8 cellular contexts compared by ENCODE assay signal in the genomic region with DNA sequence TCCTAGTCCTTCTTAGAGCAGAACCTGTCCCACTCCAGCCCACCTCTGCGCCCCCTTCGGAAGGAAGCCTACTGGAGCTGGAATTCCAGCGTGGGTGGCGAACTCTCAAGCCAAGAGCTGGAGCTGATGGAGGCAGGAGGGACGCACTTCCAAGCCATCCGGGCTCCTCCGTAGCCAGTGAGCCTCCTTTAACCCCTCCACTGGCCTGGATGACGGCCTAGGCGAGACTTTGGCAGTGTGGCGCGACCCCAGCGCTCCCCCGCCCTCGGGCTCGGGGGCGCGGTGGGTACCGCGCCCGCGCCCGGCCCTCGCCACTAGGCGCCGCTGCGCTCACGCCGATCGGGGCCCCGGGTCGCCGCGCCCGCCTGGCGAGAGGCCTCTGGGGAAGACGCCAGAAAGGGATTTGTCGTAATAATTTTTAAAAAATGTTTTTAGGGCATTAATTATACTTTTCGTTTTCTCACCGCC. TPM values are rescaled to one million over a fixed set of nuclear protein-coding genes. Genes with fewer than 3 reads are reported as not detected.
A peak's percentile ranks its signal among the peaks of the same experiment; 100 is the strongest.
DNase-seq lines count a peak whose midpoint lies in the region; ATAC-seq and TF ChIP-seq lines count a peak whose summit lies in the region.

No MANE protein-coding gene starts in this region.

- H3K79me1 ChIP-seq in mesendoderm (ENCODE audit: low read length): no peaks in the 10 kb centered on the region

- no peak overlapping the region for H3K18ac ChIP-seq in mesendoderm (ENCODE audit: low read length)

- DNase-seq in coronary artery (ENCODE audit: low spot score) (no peak), mesendoderm (peak; percentile 29), MV-4-11 (lab: John Stamatoyannopoulos, UW) (no peak), SHP77 treated with DMSO at 0.1 percent for 48 hours (lab: John Stamatoyannopoulos, UW) (no peak)

- ATAC-seq in HG02759 (IDR thresholded peaks at IDR 0.05; ENCODE audit: unreplicated experiment) (no peak), GM18858 (IDR thresholded peaks at IDR 0.05; ENCODE audit: unreplicated experiment) (no peak)

- no peaks in the 10 kb centered on the region for H3K9me3 ChIP-seq in DOHH2 (ENCODE audit: control insufficient read depth, insufficient read depth, low read length)
- H3K9me3 ChIP-seq in HUES6 (ENCODE audit: control insufficient read depth, insufficient read depth, low read depth, low read length): no peaks in the 10 kb centered on the region

- H2AK5ac ChIP-seq in mesendoderm (ENCODE audit: low read length): no peak overlapping the region

- no peaks in the 10 kb centered on the region for H3F3A ChIP-seq in DOHH2 (ENCODE audit: control insufficient read depth, insufficient read depth)

- H3K4me2 ChIP-seq in DOHH2 (ENCODE audit: low read length) (0 out of 2 replicates have a peak overlapping the region, but pooled peaks have one; percentile 4), mesendoderm (ENCODE audit: low read length) (peak overlapping the region; percentile 43)

- H3K4ac ChIP-seq in mesendoderm (ENCODE audit: low read depth, low read length): no peak overlapping the region

- H3K9me2 ChIP-seq in DOHH2 (replicated peaks; ENCODE audit: control insufficient read depth, low read length): no peaks in the 10 kb centered on the region

- H3K27me3 ChIP-seq in DOHH2 (ENCODE audit: control insufficient read depth, low read length) (peaks cover 17% of the 10 kb centered on the region), HUES6 (ENCODE audit: control insufficient read depth, insufficient read depth, low read length) (peaks cover 100% of the 10 kb centered on the region), mesendoderm (ENCODE audit: insufficient read depth, low read length, poor library complexity) (peaks cover 85% of the 10 kb centered on the region)

- no peak overlapping the region for H2BK15ac ChIP-seq in mesendoderm (replicated peaks; ENCODE audit: low read depth)

- no peaks in the 10 kb centered on the region for H4K20me1 ChIP-seq in DOHH2 (ENCODE audit: control insufficient read depth, insufficient read depth, low read depth, low read length)

- H3K79me2 ChIP-seq in DOHH2 (ENCODE audit: control insufficient read depth, low read length) (no peaks in the 10 kb centered on the region), mesendoderm (ENCODE audit: control insufficient read depth, insufficient read depth, low read length) (no peaks in the 10 kb centered on the region)

- no CpG with 5 or more reads among the region's 39 CpGs for WGBS in mesendoderm (ENCODE audit: extremely low coverage, insufficient coverage, low lambda C conversion rate)

- no peak overlapping the region for H2BK5ac ChIP-seq in mesendoderm (ENCODE audit: low read length)

- no peak for TF ChIP-seq CTCF in DOHH2 (IDR thresholded peaks at IDR 0.05; ENCODE audit: low read depth, low read length, poor library complexity, severe bottlenecking)
- peak; percentile 73 for TF ChIP-seq CTCF in coronary artery (IDR thresholded peaks at IDR 0.05)

- H3K9ac ChIP-seq in HUES6 (ENCODE audit: low read length): no peak overlapping the region
- no peak overlapping the region for H3K9ac ChIP-seq in mesendoderm (ENCODE audit: low read length)

- H3K56ac ChIP-seq in mesendoderm (ENCODE audit: low read length): peak overlapping the region; percentile 71

- H3K4me1 ChIP-seq in DOHH2 (ENCODE audit: control insufficient read depth, low read length) (no peaks in the 10 kb centered on the region), HUES6 (ENCODE audit: control insufficient read depth, insufficient read depth, low read length) (peaks cover 25% of the 10 kb centered on the region), mesendoderm (ENCODE audit: control insufficient read depth, low read depth, low read length) (peaks cover 2% of the 10 kb centered on the region)

- H3K4me3 ChIP-seq in DOHH2 (ENCODE audit: low read length): no peak overlapping the region
- H3K4me3 ChIP-seq in HUES6 (ENCODE audit: low read depth, low read length): peak overlapping the region; percentile 43
- peak overlapping the region; percentile 41 for H3K4me3 ChIP-seq in coronary artery
- no peak overlapping the region for H3K4me3 ChIP-seq in mesendoderm (ENCODE audit: low read length)

- H3K36me3 ChIP-seq in DOHH2 (ENCODE audit: control insufficient read depth, low read length) (no peaks in the 10 kb centered on the region), HUES6 (ENCODE audit: control insufficient read depth, insufficient read depth, low read length) (no peaks in the 10 kb centered on the region), mesendoderm (ENCODE audit: control insufficient read depth, insufficient read depth, low read length) (no peaks in the 10 kb centered on the region)

- no peak overlapping the region for H2BK120ac ChIP-seq in mesendoderm (ENCODE audit: low read depth, low read length)

- no peak overlapping the region for H3K23ac ChIP-seq in mesendoderm (ENCODE audit: low read length)

- H4K8ac ChIP-seq in mesendoderm (ENCODE audit: low read depth, low read length): no peak overlapping the region

- no peak overlapping the region for H3K27ac ChIP-seq in DOHH2 (ENCODE audit: low read depth, low read length)
- H3K27ac ChIP-seq in HUES6 (ENCODE audit: low read depth, low read length): no peak overlapping the region
- no peak overlapping the region for H3K27ac ChIP-seq in coronary artery
- no peak overlapping the region for H3K27ac ChIP-seq in mesendoderm (ENCODE audit: low read depth, low read length)

- no peak overlapping the region for H4K5ac ChIP-seq in mesendoderm (ENCODE audit: low read length)

RNA-seq across cellular contexts. Expression of gene EMX2, which starts 5.1 kb away (rescaled TPM):
- polyA plus RNA-seq in mesendoderm (2013, experiment 1 of 2): 0.04 TPM
- polyA plus RNA-seq in mesendoderm (2013, experiment 2 of 2): not detected

Comparison
In these comparisons a context has a peak if more than half of its experiments do, and no peak if none do; other contexts are left out.
1. H3K4me3 ChIP-seq: peak in HUES6 (single experiment) and coronary artery (single experiment); none in DOHH2 (single experiment) and mesendoderm (single experiment).